Comparison of ENCODE assay signal across 22 cellular contexts in the genomic region with DNA sequence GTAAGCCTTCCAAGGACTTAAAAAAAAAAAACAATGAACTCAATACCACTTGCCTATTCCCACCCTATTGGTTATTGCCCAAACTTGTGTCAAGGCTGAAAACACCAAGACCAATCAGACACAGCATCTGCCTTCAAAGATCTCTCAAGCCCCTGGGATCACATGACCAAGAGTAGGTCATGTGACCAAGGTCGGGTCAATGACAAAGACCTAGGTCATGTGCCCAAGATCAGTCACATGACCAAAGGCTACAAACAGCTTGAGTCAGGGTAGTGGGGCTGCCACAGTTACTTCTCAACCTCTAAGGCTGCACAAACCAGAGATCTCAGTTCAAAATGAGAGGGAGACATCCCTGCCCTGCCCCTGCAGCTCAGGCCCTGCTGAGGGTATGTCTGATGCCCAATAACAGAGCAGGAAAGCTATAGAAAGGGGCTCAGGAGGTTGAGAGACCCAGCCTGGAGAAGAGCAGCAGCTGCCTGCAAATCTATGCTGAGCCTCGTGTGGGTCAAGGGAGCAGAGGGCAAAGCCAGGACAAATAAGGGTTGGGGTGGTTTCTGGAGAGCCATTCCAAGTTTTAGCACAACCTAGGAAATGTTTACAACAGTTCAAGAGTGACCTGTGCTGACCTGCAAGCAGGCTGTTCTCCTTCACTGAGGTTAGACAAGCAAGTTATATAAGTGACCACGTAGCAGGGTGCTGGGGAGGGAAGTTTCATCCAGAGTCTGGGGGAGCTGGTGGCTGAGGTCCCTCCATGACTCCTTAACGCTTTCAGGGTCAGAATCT. TPM values are rescaled to one million over a fixed set of nuclear protein-coding genes. Genes with fewer than 3 reads are reported as not detected.
DNase-seq lines count a peak whose midpoint lies in the region; ATAC-seq and TF ChIP-seq lines count a peak whose summit lies in the region.
"Had no signal": no experiment of that assay in that cellular context is flagged by ENCODE, and none has a peak within 500 bp of the region (broad histone marks: within the 10 kb centered on the region; RNA-seq: fewer than 3 reads in every experiment).

No MANE protein-coding gene starts in this region.

- no peak overlapping the region for H3K4me3 Mint-ChIP-seq in glutamatergic neuron (ENCODE audit: unreplicated experiment)
- no peak overlapping the region for H3K4me3 Mint-ChIP-seq in progenitor cell of endocrine pancreas (ENCODE audit: low read depth)
- H3K4me3 Mint-ChIP-seq: activated T-cell treated with anti-CD3 and anti-CD28 coated beads, Interleukin-2, amount 50 U/mL, for 24 hours; central memory CD8-positive, alpha-beta T cell; naive B cell; stimulated activated memory B cell treated with anti-CD40 and anti-IgM and Interleukin-4, amounts not matched to agents 10 μg/mL and 1 μg/mL and 100 μg/mL, for 72 hours; T-helper 2 cell treated with Interferon-gamma antibody and Interleukin-4, amounts not matched to agents 5 μg/mL and 100 μg/mL, for 36 hours had no signal

- POLR2A ChIA-PET in SK-N-SH (lab: Yijun Ruan, JAX) = no interaction called here
- POLR2A ChIA-PET in OCI-LY7 (lab: Charles Lee) = no interaction called here

- ATAC-seq in SK-N-SH treated with all-trans-retinoic acid at 6 μM for 48 hours = no peak
- no peak for ATAC-seq in HG03439 (IDR thresholded peaks at IDR 0.05; ENCODE audit: unreplicated experiment)
- no peak for ATAC-seq in HG02973 (IDR thresholded peaks at IDR 0.05; ENCODE audit: unreplicated experiment)
- ATAC-seq: stimulated activated memory B cell treated with anti-CD40 and anti-IgM and Interleukin-4, amounts not matched to agents 10 μg/mL and 1 μg/mL and 100 μg/mL, for 72 hours had no signal

- peaks cover 12% of the 10 kb centered on the region for H3K9me3 Mint-ChIP-seq in glutamatergic neuron (ENCODE audit: unreplicated experiment)
- no peaks in the 10 kb centered on the region for H3K9me3 Mint-ChIP-seq in progenitor cell of endocrine pancreas (ENCODE audit: low read depth)
- H3K9me3 Mint-ChIP-seq: activated T-cell treated with anti-CD3 and anti-CD28 coated beads, Interleukin-2, amount 50 U/mL, for 24 hours; central memory CD8-positive, alpha-beta T cell; naive B cell; stimulated activated memory B cell treated with anti-CD40 and anti-IgM and Interleukin-4, amounts not matched to agents 10 μg/mL and 1 μg/mL and 100 μg/mL, for 72 hours; T-helper 2 cell treated with Interferon-gamma antibody and Interleukin-4, amounts not matched to agents 5 μg/mL and 100 μg/mL, for 36 hours had no signal

- H3K79me2 ChIP-seq in SK-N-SH (ENCODE audit: insufficient read depth) = no peaks in the 10 kb centered on the region
- H3K79me2 ChIP-seq in OCI-LY7 (ENCODE audit: insufficient read depth, low read depth, low read length) = no peaks in the 10 kb centered on the region

- intact Hi-C loops in OCI-LY7 (cut with micrococcal nuclease; ENCODE audit: unreplicated experiment) = no loop called here

- H3K36me3 Mint-ChIP-seq in glutamatergic neuron (ENCODE audit: unreplicated experiment) = no peaks in the 10 kb centered on the region
- no peaks in the 10 kb centered on the region for H3K36me3 Mint-ChIP-seq in progenitor cell of endocrine pancreas (ENCODE audit: insufficient read depth)
- H3K36me3 Mint-ChIP-seq: naive B cell; stimulated activated memory B cell treated with anti-CD40 and anti-IgM and Interleukin-4, amounts not matched to agents 10 μg/mL and 1 μg/mL and 100 μg/mL, for 72 hours had no signal

- H3K27ac Mint-ChIP-seq in glutamatergic neuron (ENCODE audit: unreplicated experiment) = peak overlapping the region; percentile 1
- peak overlapping the region; percentile 45 for H3K27ac Mint-ChIP-seq in progenitor cell of endocrine pancreas
- H3K27ac Mint-ChIP-seq: activated T-cell treated with anti-CD3 and anti-CD28 coated beads, Interleukin-2, amount 50 U/mL, for 24 hours; naive B cell; stimulated activated memory B cell treated with anti-CD40 and anti-IgM and Interleukin-4, amounts not matched to agents 10 μg/mL and 1 μg/mL and 100 μg/mL, for 72 hours; T-helper 2 cell treated with Interferon-gamma antibody and Interleukin-4, amounts not matched to agents 5 μg/mL and 100 μg/mL, for 36 hours had no signal

- H3K9me3 ChIP-seq in SK-N-SH (no peaks in the 10 kb centered on the region), OCI-LY7 (ENCODE audit: low read length) (no peaks in the 10 kb centered on the region)
- H3K9me3 ChIP-seq: transverse colon had no signal

- H3K27me3 Mint-ChIP-seq in glutamatergic neuron (ENCODE audit: unreplicated experiment) (peaks cover 11% of the 10 kb centered on the region), progenitor cell of endocrine pancreas (peaks cover 33% of the 10 kb centered on the region)

- TF ChIP-seq EP300 in SK-N-SH (IDR thresholded peaks at IDR 0.05; ENCODE audit: borderline replicate concordance in 1 of 2, low read depth in 1 of 2, low read length in 1 of 2) = no peak

- H3K9me2 ChIP-seq in SK-N-SH (no peaks in the 10 kb centered on the region), OCI-LY7 (ENCODE audit: insufficient read depth, low read length) (no peaks in the 10 kb centered on the region)

- TF ChIP-seq RAD21 in SK-N-SH (IDR thresholded peaks at IDR 0.05; ENCODE audit: low read length) = no peak

- H3K4me1 ChIP-seq in SK-N-SH (ENCODE audit: control insufficient read depth in 1 of 2, insufficient read depth in 2 of 2, low read depth in 1 of 2, low read length in 1 of 2) (peaks cover 5 to 6% of the 10 kb centered on the region in 2 experiments; a peak in 2 of 4 replicates), OCI-LY7 (ENCODE audit: insufficient read depth, low read length, poor library complexity, severe bottlenecking) (peaks cover 28% of the 10 kb centered on the region)

- no peaks in the 10 kb centered on the region for H3K36me3 ChIP-seq in SK-N-SH (replicated peaks in 1 of 2; ENCODE audit: control insufficient read depth in 1 of 2, insufficient read depth in 2 of 2, low read length in 1 of 2)
- H3K36me3 ChIP-seq in OCI-LY7 (ENCODE audit: insufficient read depth, low read length) = no peaks in the 10 kb centered on the region
- H3K36me3 ChIP-seq: transverse colon had no signal

- no peak overlapping the region for H2AFZ ChIP-seq in SK-N-SH (ENCODE audit: low read depth)
- peak overlapping the region; percentile 92 for H2AFZ ChIP-seq in OCI-LY7 (ENCODE audit: low read length)

- BruUV-seq in OCI-LY7 (replicated peaks; lab: Mats Ljungman, UMichigan) = no TSS peak

- no peak overlapping the region for H3K9ac ChIP-seq in SK-N-SH

- no peak overlapping the region for H3K4me3 ChIP-seq in SK-N-SH (ENCODE audit: low read depth in 2 of 2, low read length in 1 of 2)
- peak overlapping the region; percentile 26 for H3K4me3 ChIP-seq in OCI-LY7 (ENCODE audit: low read depth, low read length, poor library complexity, severe bottlenecking)
- H3K4me3 ChIP-seq: lung, transverse colon had no signal

- CTCF ChIA-PET in SK-N-SH (lab: Yijun Ruan, JAX) (no interaction called here), OCI-LY7 (lab: Charles Lee; ENCODE audit: unreplicated experiment) (no interaction called here)

- H3K4me1 Mint-ChIP-seq in glutamatergic neuron (ENCODE audit: low read depth, unreplicated experiment) = peaks cover 15% of the 10 kb centered on the region
- H3K4me1 Mint-ChIP-seq in progenitor cell of endocrine pancreas (ENCODE audit: low read depth) = peaks cover 5% of the 10 kb centered on the region

- no peaks in the 10 kb centered on the region for H3F3A ChIP-seq in SK-N-SH (replicated peaks; ENCODE audit: insufficient read depth)

- H3K27me3 ChIP-seq in SK-N-SH (ENCODE audit: insufficient read depth) = no peaks in the 10 kb centered on the region
- H3K27me3 ChIP-seq: transverse colon had no signal

- H4K20me1 ChIP-seq in SK-N-SH (ENCODE audit: insufficient read depth) (no peaks in the 10 kb centered on the region), OCI-LY7 (ENCODE audit: insufficient read depth, low read length) (no peaks in the 10 kb centered on the region)

- H3K4me2 ChIP-seq in SK-N-SH = no peak overlapping the region
- peak overlapping the region; percentile 46; the same call in 1 of the 2 replicates for H3K4me2 ChIP-seq in OCI-LY7 (ENCODE audit: low read length)

- WGBS in SK-N-SH (ENCODE audit: low lambda C conversion rate) = 64% methylated on average over 4 of the region's 4 CpGs

- no peak for DNase-seq in SK-N-SH
- DNase-seq in OCI-LY7 (ENCODE audit: low spot score) = peak; percentile 61
- no peak for DNase-seq in glutamatergic neuron
- DNase-seq in progenitor cell of endocrine pancreas (ENCODE audit: low spot score, unreplicated experiment) = no peak
- DNase-seq in GM19240 (ENCODE audit: insufficient read length, low spot score) = no peak
- DNase-seq: activated T-cell treated with anti-CD3 and anti-CD28 coated beads, Interleukin-2, amount 50 U/mL, for 24 hours; DND-41; naive B cell; NCI-H146; NCI-H446 treated with DMSO at 0.1 percent for 48 hours had no signal

- H3K27ac ChIP-seq in SK-N-SH (ENCODE audit: low read depth in 2 of 2, low read length in 1 of 2) (no peak overlapping the region), OCI-LY7 (ENCODE audit: low read depth, low read length, poor library complexity, severe bottlenecking) (peak overlapping the region; percentile 20)

- TF ChIP-seq CTCF in SK-N-SH (IDR thresholded peaks at IDR 0.05) (no peak), OCI-LY7 (conservative IDR thresholded peaks at IDR 0.05; ENCODE audit: low read length) (no peak), glutamatergic neuron (IDR thresholded peaks at IDR 0.05; ENCODE audit: partially characterized antibody, unreplicated experiment) (no peak), progenitor cell of endocrine pancreas (IDR thresholded peaks at IDR 0.05; ENCODE audit: unreplicated experiment) (no peak)

RNA-seq across cellular contexts. Expression of gene PIMREG, which starts 48.8 kb away (rescaled TPM):
- polyA plus RNA-seq in SK-N-SH (2012; rRNA removed) = 17.2 and 19.6 TPM in 2 replicates
- polyA plus RNA-seq in SK-N-SH (2012; cell fraction: cytosol; rRNA removed) = 10.4 and 14.2 TPM in 2 replicates
- 15.5 and 18.9 TPM in 2 replicates for polyA plus RNA-seq in SK-N-SH (2012; cell fraction: nucleus; rRNA removed)
- total RNA-seq in OCI-LY7 (2014; rRNA removed; shearing (Covaris generic)) = 34.5 and 39.4 TPM in 2 replicates
- total RNA-seq in OCI-LY7 (2022) (22.7 and 31.0 TPM in 2 replicates), glutamatergic neuron (ENCODE audit: unreplicated experiment) (28.4 TPM), progenitor cell of endocrine pancreas (13.8 and 15.4 TPM in 2 replicates)

RNA-seq across cellular contexts. Expression of gene AIPL1, which starts 58.2 kb away (rescaled TPM):
- not detected in 2 replicates for polyA plus RNA-seq in SK-N-SH (2012; rRNA removed)
- polyA plus RNA-seq in SK-N-SH (2012; cell fraction: cytosol; rRNA removed) = not detected in 2 replicates
- polyA plus RNA-seq in SK-N-SH (2012; cell fraction: nucleus; rRNA removed) = not detected in 2 replicates
- not detected in 2 replicates for total RNA-seq in OCI-LY7 (2014; rRNA removed; shearing (Covaris generic))
- total RNA-seq in OCI-LY7 (2022) (not detected in 2 replicates), glutamatergic neuron (ENCODE audit: unreplicated experiment) (0.76 TPM), progenitor cell of endocrine pancreas (not detected in 2 replicates)
- total RNA-seq: A673, fibroblast of villous mesenchyme, lung, posterior vena cava, transverse colon had no signal
- polyA plus RNA-seq: adipose tissue, lung had no signal
